Comparison of ENCODE assay signal across 8 cellular contexts in the genomic region with DNA sequence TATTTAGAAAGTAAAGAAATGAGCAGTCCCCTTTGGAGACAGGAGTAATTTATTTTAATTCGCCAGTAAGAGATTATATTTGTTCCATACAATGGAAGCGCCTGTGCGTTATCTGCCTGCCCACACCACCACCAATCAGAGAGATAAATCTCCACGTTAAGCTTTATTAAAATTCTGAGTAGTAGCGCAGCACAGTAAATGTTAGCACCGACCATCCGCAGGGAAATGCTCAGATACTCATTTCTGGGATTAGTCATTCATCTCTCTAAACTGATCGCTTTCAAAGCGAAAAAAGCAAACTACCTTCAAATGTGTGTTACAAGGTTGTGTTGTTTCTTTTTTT. TPM values are rescaled to one million over a fixed set of nuclear protein-coding genes. Genes with fewer than 3 reads are reported as not detected.
DNase-seq lines count a peak whose midpoint lies in the region; ATAC-seq and TF ChIP-seq lines count a peak whose summit lies in the region.

No MANE protein-coding gene starts in this region.

- H3K27me3 Mint-ChIP-seq in osteocyte (ENCODE audit: unreplicated experiment): no peaks in the 10 kb centered on the region

- H3K4me3 Mint-ChIP-seq in osteocyte (ENCODE audit: unreplicated experiment): peak overlapping the region; percentile 90

- H3K27ac ChIP-seq in SK-N-SH (ENCODE audit: low read depth in 2 of 2, low read length in 1 of 2): peak overlapping the region; percentile 62 to 95

- peak overlapping the region; percentile 81 for H3K27ac Mint-ChIP-seq in osteocyte (ENCODE audit: unreplicated experiment)

- 3% methylated on average over 9 of the region's 9 CpGs for WGBS in SK-N-SH (ENCODE audit: low lambda C conversion rate)

- peaks cover 16% of the 10 kb centered on the region for H3K36me3 Mint-ChIP-seq in osteocyte (ENCODE audit: unreplicated experiment)

- H3K79me2 ChIP-seq in SK-N-SH (ENCODE audit: insufficient read depth): peaks cover 60% of the 10 kb centered on the region

- H2AFZ ChIP-seq in SK-N-SH (ENCODE audit: low read depth): no peak overlapping the region

- peak overlapping the region; percentile 94 for H3K9ac ChIP-seq in SK-N-SH

- ATAC-seq in activated CD4-positive, CD25-positive, alpha-beta regulatory T cell treated with anti-CD3 and anti-CD28 coated beads, Interleukin-2, amount 50 U/mL, for 24 hours: peak; percentile 18 to 25
- ATAC-seq in GM21447 (IDR thresholded peaks at IDR 0.05; ENCODE audit: unreplicated experiment): no peak

- peak overlapping the region; percentile 79 for H3K4me2 ChIP-seq in SK-N-SH

- no peak for TF ChIP-seq RAD21 in SK-N-SH (IDR thresholded peaks at IDR 0.05; ENCODE audit: low read length)

- no peaks in the 10 kb centered on the region for H3K9me2 ChIP-seq in SK-N-SH

- no peaks in the 10 kb centered on the region for H3K9me3 ChIP-seq in SK-N-SH

- POLR2A ChIA-PET in SK-N-SH (lab: Yijun Ruan, JAX): interaction anchor here (0.5 to 2.4 kb wide), 8 partner anchors 15 to 331 kb away, joined by 3 to 13 read pairs (median 6); no protein-coding TSS in a partner anchor

- TF ChIP-seq EP300 in SK-N-SH (IDR thresholded peaks at IDR 0.05; ENCODE audit: borderline replicate concordance in 1 of 2, low read depth in 1 of 2, low read length in 1 of 2): no peak

- peaks cover 43% of the 10 kb centered on the region for H3K4me1 Mint-ChIP-seq in osteocyte (ENCODE audit: unreplicated experiment)

- H3K36me3 ChIP-seq in SK-N-SH (replicated peaks in 1 of 2; ENCODE audit: control insufficient read depth in 1 of 2, insufficient read depth in 2 of 2, low read length in 1 of 2): peaks cover 9 to 23% of the 10 kb centered on the region in 2 experiments

- DNase-seq in activated CD4-positive, CD25-positive, alpha-beta regulatory T cell treated with anti-CD3 and anti-CD28 coated beads, Interleukin-2, amount 50 U/mL, for 72 hours: no peak
- peak; percentile 49 for DNase-seq in SK-N-SH
- no peak for DNase-seq in epithelial cell of esophagus (ENCODE audit: low read depth)
- DNase-seq in osteocyte (ENCODE audit: extremely low spot score, unreplicated experiment): no peak
- DNase-seq in GM19238 (ENCODE audit: insufficient read length, low spot score): no peak
- DNase-seq in SK-N-DZ (ENCODE audit: low spot score): no peak

- H3F3A ChIP-seq in SK-N-SH (replicated peaks; ENCODE audit: insufficient read depth): peaks cover 24% of the 10 kb centered on the region

- CTCF ChIA-PET in SK-N-SH (lab: Yijun Ruan, JAX): interaction anchor here (0.8 to 2.6 kb wide), 13 partner anchors 13 to 331 kb away, joined by 3 to 15 read pairs (median 3); no protein-coding TSS in a partner anchor

- H3K4me1 ChIP-seq in SK-N-SH (ENCODE audit: control insufficient read depth in 1 of 2, insufficient read depth in 2 of 2, low read depth in 1 of 2, low read length in 1 of 2): peaks cover 31 to 38% of the 10 kb centered on the region in 2 experiments

- TF ChIP-seq CTCF in SK-N-SH (IDR thresholded peaks at IDR 0.05) (no peak), epithelial cell of esophagus (IDR thresholded peaks at IDR 0.05; ENCODE audit: insufficient read depth, low read depth, low read length, missing control alignments) (no peak), osteocyte (IDR thresholded peaks at IDR 0.05) (no peak)

- no peaks in the 10 kb centered on the region for H3K9me3 Mint-ChIP-seq in osteocyte (ENCODE audit: unreplicated experiment)

- H3K4me3 ChIP-seq in SK-N-SH (ENCODE audit: low read depth in 2 of 2, low read length in 1 of 2): peak overlapping the region; percentile 68 to 86
- peak overlapping the region; percentile 99 for H3K4me3 ChIP-seq in epithelial cell of esophagus (ENCODE audit: low read length)

- H4K20me1 ChIP-seq in SK-N-SH (ENCODE audit: insufficient read depth): peaks cover 24% of the 10 kb centered on the region

- no peaks in the 10 kb centered on the region for H3K27me3 ChIP-seq in SK-N-SH (ENCODE audit: insufficient read depth)

TF ChIP-seq in SK-N-SH, 30 proteins besides CTCF, POLR2A, EP300 and RAD21:
- no peak for TF ChIP-seq NFIC (IDR thresholded peaks at IDR 0.05; ENCODE audit: borderline replicate concordance)
- no peak for TF ChIP-seq FOSL2 (IDR thresholded peaks at IDR 0.05; ENCODE audit: borderline replicate concordance, low read depth)
- no peak for TF ChIP-seq RXRA (IDR thresholded peaks at IDR 0.05; ENCODE audit: borderline replicate concordance, low read depth)
- TF ChIP-seq, protein P1, sequence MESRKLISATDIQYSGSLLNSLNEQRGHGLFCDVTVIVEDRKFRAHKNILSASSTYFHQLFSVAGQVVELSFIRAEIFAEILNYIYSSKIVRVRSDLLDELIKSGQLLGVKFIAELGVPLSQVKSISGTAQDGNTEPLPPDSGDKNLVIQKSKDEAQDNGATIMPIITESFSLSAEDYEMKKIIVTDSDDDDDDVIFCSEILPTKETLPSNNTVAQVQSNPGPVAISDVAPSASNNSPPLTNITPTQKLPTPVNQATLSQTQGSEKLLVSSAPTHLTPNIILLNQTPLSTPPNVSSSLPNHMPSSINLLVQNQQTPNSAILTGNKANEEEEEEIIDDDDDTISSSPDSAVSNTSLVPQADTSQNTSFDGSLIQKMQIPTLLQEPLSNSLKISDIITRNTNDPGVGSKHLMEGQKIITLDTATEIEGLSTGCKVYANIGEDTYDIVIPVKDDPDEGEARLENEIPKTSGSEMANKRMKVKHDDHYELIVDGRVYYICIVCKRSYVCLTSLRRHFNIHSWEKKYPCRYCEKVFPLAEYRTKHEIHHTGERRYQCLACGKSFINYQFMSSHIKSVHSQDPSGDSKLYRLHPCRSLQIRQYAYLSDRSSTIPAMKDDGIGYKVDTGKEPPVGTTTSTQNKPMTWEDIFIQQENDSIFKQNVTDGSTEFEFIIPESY (IDR thresholded peaks at IDR 0.05; ENCODE audit: borderline replicate concordance, low read depth): no peak
- no peak for TF ChIP-seq TAF1 (IDR thresholded peaks at IDR 0.05; ENCODE audit: borderline replicate concordance, low read depth, low read length)
- TF ChIP-seq, protein P2, sequence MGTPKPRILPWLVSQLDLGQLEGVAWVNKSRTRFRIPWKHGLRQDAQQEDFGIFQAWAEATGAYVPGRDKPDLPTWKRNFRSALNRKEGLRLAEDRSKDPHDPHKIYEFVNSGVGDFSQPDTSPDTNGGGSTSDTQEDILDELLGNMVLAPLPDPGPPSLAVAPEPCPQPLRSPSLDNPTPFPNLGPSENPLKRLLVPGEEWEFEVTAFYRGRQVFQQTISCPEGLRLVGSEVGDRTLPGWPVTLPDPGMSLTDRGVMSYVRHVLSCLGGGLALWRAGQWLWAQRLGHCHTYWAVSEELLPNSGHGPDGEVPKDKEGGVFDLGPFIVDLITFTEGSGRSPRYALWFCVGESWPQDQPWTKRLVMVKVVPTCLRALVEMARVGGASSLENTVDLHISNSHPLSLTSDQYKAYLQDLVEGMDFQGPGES (IDR thresholded peaks at IDR 0.05; ENCODE audit: low read depth, low read length): no peak
- no peak for TF ChIP-seq POLR2AphosphoS5 (IDR thresholded peaks at IDR 0.05; ENCODE audit: low read depth, low read length)
- no peak for TF ChIP-seq RCOR1 (IDR thresholded peaks at IDR 0.05; ENCODE audit: low read length)
- TF ChIP-seq, protein P3, sequence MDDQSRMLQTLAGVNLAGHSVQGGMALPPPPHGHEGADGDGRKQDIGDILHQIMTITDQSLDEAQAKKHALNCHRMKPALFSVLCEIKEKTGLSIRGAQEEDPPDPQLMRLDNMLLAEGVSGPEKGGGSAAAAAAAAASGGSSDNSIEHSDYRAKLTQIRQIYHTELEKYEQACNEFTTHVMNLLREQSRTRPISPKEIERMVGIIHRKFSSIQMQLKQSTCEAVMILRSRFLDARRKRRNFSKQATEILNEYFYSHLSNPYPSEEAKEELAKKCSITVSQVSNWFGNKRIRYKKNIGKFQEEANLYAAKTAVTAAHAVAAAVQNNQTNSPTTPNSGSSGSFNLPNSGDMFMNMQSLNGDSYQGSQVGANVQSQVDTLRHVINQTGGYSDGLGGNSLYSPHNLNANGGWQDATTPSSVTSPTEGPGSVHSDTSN (IDR thresholded peaks at IDR 0.05): no peak
- TF ChIP-seq, protein P4, sequence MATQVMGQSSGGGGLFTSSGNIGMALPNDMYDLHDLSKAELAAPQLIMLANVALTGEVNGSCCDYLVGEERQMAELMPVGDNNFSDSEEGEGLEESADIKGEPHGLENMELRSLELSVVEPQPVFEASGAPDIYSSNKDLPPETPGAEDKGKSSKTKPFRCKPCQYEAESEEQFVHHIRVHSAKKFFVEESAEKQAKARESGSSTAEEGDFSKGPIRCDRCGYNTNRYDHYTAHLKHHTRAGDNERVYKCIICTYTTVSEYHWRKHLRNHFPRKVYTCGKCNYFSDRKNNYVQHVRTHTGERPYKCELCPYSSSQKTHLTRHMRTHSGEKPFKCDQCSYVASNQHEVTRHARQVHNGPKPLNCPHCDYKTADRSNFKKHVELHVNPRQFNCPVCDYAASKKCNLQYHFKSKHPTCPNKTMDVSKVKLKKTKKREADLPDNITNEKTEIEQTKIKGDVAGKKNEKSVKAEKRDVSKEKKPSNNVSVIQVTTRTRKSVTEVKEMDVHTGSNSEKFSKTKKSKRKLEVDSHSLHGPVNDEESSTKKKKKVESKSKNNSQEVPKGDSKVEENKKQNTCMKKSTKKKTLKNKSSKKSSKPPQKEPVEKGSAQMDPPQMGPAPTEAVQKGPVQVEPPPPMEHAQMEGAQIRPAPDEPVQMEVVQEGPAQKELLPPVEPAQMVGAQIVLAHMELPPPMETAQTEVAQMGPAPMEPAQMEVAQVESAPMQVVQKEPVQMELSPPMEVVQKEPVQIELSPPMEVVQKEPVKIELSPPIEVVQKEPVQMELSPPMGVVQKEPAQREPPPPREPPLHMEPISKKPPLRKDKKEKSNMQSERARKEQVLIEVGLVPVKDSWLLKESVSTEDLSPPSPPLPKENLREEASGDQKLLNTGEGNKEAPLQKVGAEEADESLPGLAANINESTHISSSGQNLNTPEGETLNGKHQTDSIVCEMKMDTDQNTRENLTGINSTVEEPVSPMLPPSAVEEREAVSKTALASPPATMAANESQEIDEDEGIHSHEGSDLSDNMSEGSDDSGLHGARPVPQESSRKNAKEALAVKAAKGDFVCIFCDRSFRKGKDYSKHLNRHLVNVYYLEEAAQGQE (IDR thresholded peaks at IDR 0.05; ENCODE audit: low read depth, low read length): no peak
- TF ChIP-seq EZH2phosphoT487 (IDR thresholded peaks at IDR 0.05; ENCODE audit: borderline replicate concordance, low read depth): no peak
- TF ChIP-seq GATA2 (CRISPR knock-in tag; IDR thresholded peaks at IDR 0.05): peak; percentile 63
- 0 out of 2 replicates have a peak, but pooled peaks have one; percentile 15 for TF ChIP-seq JUND (IDR thresholded peaks at IDR 0.05)

RNA-seq across cellular contexts. Expression of a gene that starts 1.2 kb away (rescaled TPM):
- 14.2 and 16.3 TPM in 2 replicates for polyA plus RNA-seq in SK-N-SH (2012; rRNA removed)
- polyA plus RNA-seq in SK-N-SH (2012; cell fraction: cytosol; rRNA removed): 11.4 and 13.6 TPM in 2 replicates
- 26.5 and 30.4 TPM in 2 replicates for polyA plus RNA-seq in SK-N-SH (2012; cell fraction: nucleus; rRNA removed)
- 18.2 and 18.8 TPM in 2 replicates for total RNA-seq in osteocyte
- 9.5 and 10.3 TPM in 2 replicates for polyA plus RNA-seq in SK-N-DZ (2014; cell fraction: cytosol; rRNA removed)
- 8.1 and 8.4 TPM in 2 replicates for polyA plus RNA-seq in SK-N-DZ (2014; cell fraction: nucleus; rRNA removed)
